In the genomic region with DNA sequence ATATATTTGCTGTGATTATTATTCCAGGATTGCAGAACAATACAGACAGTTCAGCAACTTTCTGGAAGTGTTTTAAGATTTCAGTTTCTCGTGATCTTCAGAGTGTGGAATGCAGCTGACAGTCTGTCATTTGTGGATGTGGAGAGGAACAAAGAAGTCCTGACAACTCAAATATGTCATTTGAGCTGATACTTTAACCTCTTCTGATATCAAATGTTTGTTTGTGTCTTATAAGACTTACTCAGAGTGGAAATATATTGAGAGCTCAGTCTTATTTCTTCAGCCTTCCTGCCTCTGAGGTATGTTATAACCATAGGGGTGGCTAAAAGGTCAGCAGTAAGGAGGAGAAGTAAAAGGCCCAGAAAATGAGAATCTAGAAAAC, we compare ENCODE assay signal across 17 cellular contexts.
DNase-seq lines count a peak whose midpoint lies in the region; ATAC-seq and TF ChIP-seq lines count a peak whose summit lies in the region.
"Had no signal": no experiment of that assay in that cellular context is flagged by ENCODE, and none has a peak within 500 bp of the region (broad histone marks: within the 10 kb centered on the region; RNA-seq: fewer than 3 reads in every experiment).

No MANE protein-coding gene starts in this region.

- H3K27me3 ChIP-seq in gastrocnemius medialis: no peaks in the 10 kb centered on the region
- H3K27me3 ChIP-seq: adrenal gland, testis had no signal

- intact Hi-C loops in activated CD4-positive, alpha-beta T cell treated with anti-CD3 and anti-CD28 coated beads for 36 hours (cut with DNase I, micrococcal nuclease): loop anchor here (2.0 kb wide), 2 partner anchors 15 to 63 kb away; no protein-coding TSS in a partner anchor
- intact Hi-C loops in gastrocnemius medialis (cut with DNase I; ENCODE audit: low total_unique reads): loop anchor here (5.0 to 10.0 kb wide), 2 partner anchors 59 to 99 kb away; partner anchors contain the start of gene OSBPL3

- H3K36me3 Mint-ChIP-seq in activated CD4-positive, alpha-beta T cell treated with anti-CD3 and anti-CD28 coated beads for 36 hours (ENCODE audit: low read depth): peaks cover 27% of the 10 kb centered on the region
- no peaks in the 10 kb centered on the region for H3K36me3 Mint-ChIP-seq in endothelial cell (ENCODE audit: low read depth, unreplicated experiment)
- H3K36me3 Mint-ChIP-seq: natural killer cell had no signal

- H3K9me3 Mint-ChIP-seq in activated CD4-positive, alpha-beta T cell treated with anti-CD3 and anti-CD28 coated beads for 36 hours (ENCODE audit: low read depth): no peaks in the 10 kb centered on the region
- H3K9me3 Mint-ChIP-seq in endothelial cell (ENCODE audit: unreplicated experiment): no peaks in the 10 kb centered on the region
- H3K9me3 Mint-ChIP-seq: immature natural killer cell, natural killer cell had no signal

- peak overlapping the region; percentile 48 to 73 (median 53) for H3K27ac ChIP-seq in gastrocnemius medialis
- H3K27ac ChIP-seq: adrenal gland, C4-2B, testis had no signal

- CTCF ChIA-PET in activated CD4-positive, alpha-beta T cell treated with anti-CD3 and anti-CD28 coated beads for 36 hours (lab: Charles Lee): interaction anchor here (0.6 to 2.0 kb wide), 6 partner anchors 8 to 139 kb away, joined by 3 to 8 read pairs (median 4); no protein-coding TSS in a partner anchor

- no peaks in the 10 kb centered on the region for H3K9me3 ChIP-seq in gastrocnemius medialis
- H3K9me3 ChIP-seq: adrenal gland, testis had no signal

- in situ Hi-C loops in gastrocnemius medialis (cut with MboI; ENCODE audit: low sequenced_read_pairs in 4 of 4): no loop called here

- no peak for DNase-seq in activated CD4-positive, alpha-beta T cell treated with anti-CD3 and anti-CD28 coated beads for 36 hours
- no peak for DNase-seq in activated CD4-positive, alpha-beta T cell treated with anti-CD3 and anti-CD28 coated beads for 48 hours
- DNase-seq in LHCN-M2 (ENCODE audit: low read depth): peak; percentile 52
- peak; percentile 54 for DNase-seq in astrocyte of the hippocampus (ENCODE audit: low read depth, low spot score)
- DNase-seq in gastrocnemius medialis: no peak
- no peak for DNase-seq in endothelial cell (ENCODE audit: low spot score)
- DNase-seq: central memory CD4-positive, alpha-beta T cell; effector CD4-positive, alpha-beta T cell; immature natural killer cell; natural killer cell; NCI-H1417 treated with DMSO at 0.1 percent for 48 hours; small intestine; testis had no signal

- peaks cover 69% of the 10 kb centered on the region for H3K4me1 Mint-ChIP-seq in activated CD4-positive, alpha-beta T cell treated with anti-CD3 and anti-CD28 coated beads for 36 hours
- H3K4me1 Mint-ChIP-seq in endothelial cell (ENCODE audit: unreplicated experiment): peaks cover 16% of the 10 kb centered on the region

- ATAC-seq in activated CD4-positive, alpha-beta T cell treated with anti-CD3 and anti-CD28 coated beads for 36 hours: no peak
- ATAC-seq in gastrocnemius medialis (peak in 1 of 2 donors; percentile 18), HG02981 (IDR thresholded peaks at IDR 0.05; ENCODE audit: unreplicated experiment) (no peak), GM19397 (IDR thresholded peaks at IDR 0.05; ENCODE audit: unreplicated experiment) (no peak)
- ATAC-seq: natural killer cell had no signal

- TF ChIP-seq POLR2A in gastrocnemius medialis (IDR thresholded peaks at IDR 0.05): no peak

- TF ChIP-seq CTCF in gastrocnemius medialis (IDR thresholded peaks at IDR 0.05 in 4 of 5, conservative IDR thresholded peaks at IDR 0.05 in 1 of 5) (no peak), endothelial cell (IDR thresholded peaks at IDR 0.05; ENCODE audit: unreplicated experiment) (no peak)

- peaks cover 34 to 35% of the 10 kb centered on the region in 2 donors for H3K4me1 ChIP-seq in gastrocnemius medialis
- H3K4me1 ChIP-seq: adrenal gland, testis had no signal

- H3K4me3 ChIP-seq in gastrocnemius medialis: no peak overlapping the region
- H3K4me3 ChIP-seq: adrenal gland, testis had no signal

- no peaks in the 10 kb centered on the region for H3K27me3 Mint-ChIP-seq in activated CD4-positive, alpha-beta T cell treated with anti-CD3 and anti-CD28 coated beads for 36 hours
- H3K27me3 Mint-ChIP-seq in endothelial cell (ENCODE audit: unreplicated experiment): no peaks in the 10 kb centered on the region

- peak overlapping the region; percentile 49 for H3K27ac Mint-ChIP-seq in activated CD4-positive, alpha-beta T cell treated with anti-CD3 and anti-CD28 coated beads for 36 hours
- H3K27ac Mint-ChIP-seq in endothelial cell (ENCODE audit: unreplicated experiment): no peak overlapping the region

- H3K4me3 Mint-ChIP-seq in activated CD4-positive, alpha-beta T cell treated with anti-CD3 and anti-CD28 coated beads for 36 hours: no peak overlapping the region
- H3K4me3 Mint-ChIP-seq in endothelial cell (ENCODE audit: unreplicated experiment): no peak overlapping the region
- H3K4me3 Mint-ChIP-seq: immature natural killer cell, natural killer cell had no signal

- POLR2A ChIA-PET in activated CD4-positive, alpha-beta T cell treated with anti-CD3 and anti-CD28 coated beads for 36 hours (lab: Charles Lee): interaction anchor here (0.6 kb wide), 1 partner anchor 186 kb away, joined by 4 read pairs; no protein-coding TSS in a partner anchor

- no peaks in the 10 kb centered on the region for H3K36me3 ChIP-seq in gastrocnemius medialis
- H3K36me3 ChIP-seq: adrenal gland had no signal

Comparison
In these comparisons a context has a peak if more than half of its experiments do, and no peak if none do; other contexts are left out.
1. DNase-seq: peak in LHCN-M2 (single experiment) and astrocyte of the hippocampus (single experiment); none in activated CD4-positive, alpha-beta T cell treated with anti-CD3 and anti-CD28 coated beads for 36 hours (single experiment), activated CD4-positive, alpha-beta T cell treated with anti-CD3 and anti-CD28 coated beads for 48 hours (single experiment), gastrocnemius medialis (0 of 2) and endothelial cell (single experiment).